In the genomic region with DNA sequence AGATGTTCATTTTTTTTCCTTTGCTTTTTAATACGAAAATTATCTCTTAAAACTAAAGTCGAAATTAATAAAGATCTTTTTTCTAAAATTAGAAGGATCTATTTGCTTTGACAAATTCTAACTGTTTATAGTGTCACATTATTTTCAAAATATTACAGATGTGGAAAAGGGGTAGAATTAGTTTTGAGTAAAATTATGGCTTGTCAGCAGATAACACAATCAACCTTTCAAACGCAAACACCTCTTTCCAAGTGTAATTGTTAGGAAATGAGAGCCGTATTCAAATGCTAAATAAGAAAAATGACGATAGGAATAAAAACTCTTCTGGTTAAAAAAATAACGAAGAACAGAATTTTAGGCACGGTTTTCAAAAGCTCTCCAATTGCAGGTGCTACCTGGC, we compare ENCODE assay signal across 1 cellular context.
TF ChIP-seq lines count a peak whose summit lies in the region.

No MANE protein-coding gene starts in this region.

TF ChIP-seq in H1, 55 proteins besides CTCF, POLR2A, EP300 and RAD21:
- TF ChIP-seq TAF7 (optimal IDR thresholded peaks at IDR 0.05; ENCODE audit: borderline replicate concordance, low read depth, low read length) (no peak), MAFK (IDR thresholded peaks at IDR 0.05; ENCODE audit: low read depth, low read length) (peak; percentile 35; the same call in 1 of the 2 replicates), SIN3A (conservative IDR thresholded peaks at IDR 0.05 in 1 of 2, IDR thresholded peaks at IDR 0.05 in 1 of 2; ENCODE audit: low read depth in 1 of 2, low read length in 2 of 2) (no peak), KDM4A (IDR thresholded peaks at IDR 0.05; ENCODE audit: low read depth, low read length, severe bottlenecking) (no peak), EZH2 (IDR thresholded peaks at IDR 0.05; ENCODE audit: low read depth, low read length, severe bottlenecking) (no peak)
TF ChIP-seq in H1: peak in this region for 1.
